ENCODE assay signal across 18 cellular contexts in genomic region chr1:209584186-209584776, GRCh38. TPM values are rescaled to one million over a fixed set of nuclear protein-coding genes. Genes with fewer than 3 reads are reported as not detected.
DNase-seq lines count a peak whose midpoint lies in the region; ATAC-seq and TF ChIP-seq lines count a peak whose summit lies in the region.
"Had no signal": no experiment of that assay in that cellular context is flagged by ENCODE, and none has a peak within 500 bp of the region (broad histone marks: within the 10 kb centered on the region; RNA-seq: fewer than 3 reads in every experiment).

No MANE protein-coding gene starts in this region.

- TF ChIP-seq POLR2A in suprapubic skin (IDR thresholded peaks at IDR 0.05) = no peak
- TF ChIP-seq POLR2A in Peyer's patch (IDR thresholded peaks at IDR 0.05) = no peak

- H3K4me3 ChIP-seq in suprapubic skin (peak overlapping the region; percentile 4), Peyer's patch (no peak overlapping the region)
- H3K4me3 ChIP-seq: ascending aorta, thoracic aorta had no signal

- H3K27ac Mint-ChIP-seq in HFFc6 = no peak overlapping the region
- H3K27ac Mint-ChIP-seq: CD8-positive, alpha-beta T cell; naive thymus-derived CD4-positive, alpha-beta T cell; T-helper 17 cell had no signal

- ATAC-seq in HG03457 (IDR thresholded peaks at IDR 0.05; ENCODE audit: unreplicated experiment) = no peak
- ATAC-seq: CD8-positive, alpha-beta T cell; naive thymus-derived CD4-positive, alpha-beta T cell; Right ventricle myocardium inferior; T-helper 17 cell had no signal

- no peak overlapping the region for H3K4me3 Mint-ChIP-seq in HFFc6
- H3K4me3 Mint-ChIP-seq: CD8-positive, alpha-beta T cell; naive thymus-derived CD4-positive, alpha-beta T cell; T-helper 17 cell had no signal

- 0 out of 2 replicates have a peak, but pooled peaks have one; percentile 6 for TF ChIP-seq CTCF in HFFc6 (IDR thresholded peaks at IDR 0.05)
- TF ChIP-seq CTCF in suprapubic skin (IDR thresholded peaks at IDR 0.05) = no peak
- TF ChIP-seq CTCF in Peyer's patch (IDR thresholded peaks at IDR 0.05) = no peak

- no peaks in the 10 kb centered on the region for H3K9me3 Mint-ChIP-seq in HFFc6
- H3K9me3 Mint-ChIP-seq: CD8-positive, alpha-beta T cell; naive thymus-derived CD4-positive, alpha-beta T cell had no signal

- H3K36me3 ChIP-seq in suprapubic skin (no peaks in the 10 kb centered on the region), Peyer's patch (no peaks in the 10 kb centered on the region)
- H3K36me3 ChIP-seq: ascending aorta, thoracic aorta had no signal

- H3K9me3 ChIP-seq in suprapubic skin (no peaks in the 10 kb centered on the region), Peyer's patch (no peaks in the 10 kb centered on the region)
- H3K9me3 ChIP-seq: ascending aorta, thoracic aorta had no signal

- WGBS in suprapubic skin = 39% methylated on average over 14 of the region's 14 CpGs

- DNase-seq in HFFc6 = no peak
- peak in 4 of 61 donors; percentile 10 to 50 (median 26) for DNase-seq in caudate nucleus (lab: John Stamatoyannopoulos, UW)
- peak; percentile 61 for DNase-seq in islet precursor cell
- DNase-seq in suprapubic skin (ENCODE audit: low spot score in 2 of 2) = no peak
- DNase-seq in Peyer's patch = no peak
- DNase-seq in stimulated activated naive CD4-positive, alpha-beta T cell (lab: John Stamatoyannopoulos, UW) = no peak
- DNase-seq: activated CD4-positive, CD25-positive, alpha-beta regulatory T cell; activated gamma-delta T cell treated with Interleukin-2 at 50 U/mL for 16 hours; CD8-positive, alpha-beta T cell; DND-41; KBM-7; naive thymus-derived CD4-positive, alpha-beta T cell; NCI-H1092 treated with DMSO at 0.1 percent for 48 hours; T-helper 17 cell had no signal

- H3K27me3 Mint-ChIP-seq in HFFc6 (ENCODE audit: insufficient read depth) = no peaks in the 10 kb centered on the region

- no peaks in the 10 kb centered on the region for H3K4me1 Mint-ChIP-seq in HFFc6 (ENCODE audit: low read depth)
- H3K4me1 Mint-ChIP-seq: T-helper 17 cell had no signal

- no peak for TF ChIP-seq EP300 in suprapubic skin (IDR thresholded peaks at IDR 0.05)

- H3K4me1 ChIP-seq in suprapubic skin (peaks cover 12% of the 10 kb centered on the region), Peyer's patch (peaks cover 0 to 11% (median 0%) of the 10 kb centered on the region in 4 donors)

- peak overlapping the region; percentile 66 for H3K27ac ChIP-seq in caudate nucleus (ENCODE audit: low read depth, low read length)
- H3K27ac ChIP-seq in suprapubic skin = no peak overlapping the region
- no peak overlapping the region for H3K27ac ChIP-seq in Peyer's patch
- H3K27ac ChIP-seq: ascending aorta, thoracic aorta had no signal

- H3K36me3 Mint-ChIP-seq in HFFc6 (ENCODE audit: low read depth) = no peaks in the 10 kb centered on the region
- H3K36me3 Mint-ChIP-seq: CD8-positive, alpha-beta T cell had no signal

- H3K27me3 ChIP-seq in suprapubic skin = peaks cover 47% of the 10 kb centered on the region
- no peaks in the 10 kb centered on the region for H3K27me3 ChIP-seq in Peyer's patch
- H3K27me3 ChIP-seq: ascending aorta had no signal

RNA-seq across cellular contexts. Expression of gene CAMK1G, which starts 0.8 kb away (rescaled TPM):
- total RNA-seq in HFFc6 (2021; fragmentation: NEBNext Ultra II Directional; extraction: Animal tissue kit (Norgen Biotek cat#: 25700)) = 1 to 10 TPM; 4.9 to 8.0 (median 5.9) TPM
- total RNA-seq in suprapubic skin = under 1 TPM in 2 of 4 donors, not detected in 2; 0.23 to 0.34 TPM
- total RNA-seq in Peyer's patch = not detected
- total RNA-seq: ascending aorta; CD8-positive, alpha-beta T cell; naive thymus-derived CD4-positive, alpha-beta T cell; Right ventricle myocardium inferior; T-helper 17 cell; thoracic aorta had no signal

Comparison
In these comparisons a context has a peak if more than half of its experiments do, and no peak if none do; other contexts are left out.
1. RNA of gene CAMK1G, which starts 0.8 kb away (total RNA-seq): 4.9 to 8.0 TPM in HFFc6; 0.23 to 0.34 TPM in suprapubic skin and not detected in Peyer's patch; every median in the first group is over 4 times any median in the second.